ENCODE assay signal across 8 cellular contexts in the genomic region with DNA sequence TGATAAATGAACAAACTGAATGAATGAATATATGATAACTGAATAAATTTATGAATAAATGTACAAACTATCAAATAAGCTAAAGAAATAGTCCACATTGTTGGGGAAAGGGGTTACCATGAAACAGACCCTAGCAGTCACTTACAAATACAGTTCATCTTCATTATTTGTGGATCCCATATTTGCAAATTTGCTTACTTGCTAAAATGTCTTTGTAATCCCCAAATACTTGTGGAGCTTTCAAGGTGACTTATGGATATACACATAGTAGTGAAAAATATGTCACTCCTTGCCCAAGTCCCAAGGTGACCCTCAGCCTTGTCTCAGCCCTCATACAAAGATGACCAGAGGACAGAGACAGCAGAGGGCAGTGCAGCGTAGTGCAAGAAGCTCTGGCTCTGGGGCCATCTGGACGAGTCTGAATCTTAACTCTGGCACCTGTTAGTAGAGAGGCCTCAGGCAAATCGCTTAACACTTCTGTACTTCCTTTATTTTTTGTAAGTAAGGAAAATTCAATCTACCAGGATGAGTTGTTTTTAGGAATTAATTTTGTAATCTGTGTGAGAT. TPM values are rescaled to one million over a fixed set of nuclear protein-coding genes. Genes with fewer than 3 reads are reported as not detected.
DNase-seq lines count a peak whose midpoint lies in the region; ATAC-seq, FAIRE-seq and TF ChIP-seq lines count a peak whose summit lies in the region.

No MANE protein-coding gene starts in this region.

- peaks cover 5% of the 10 kb centered on the region; the same call in 1 of the 2 replicates for H3K23me2 ChIP-seq in H1 (ENCODE audit: low read depth, low read length)

- no peaks in the 10 kb centered on the region for H3K4me1 ChIP-seq in OCI-LY3 (ENCODE audit: low read length)
- H3K4me1 ChIP-seq in H1 (replicated peaks in 1 of 4; ENCODE audit: control insufficient read depth in 3 of 4, insufficient read depth in 4 of 4, low read length in 3 of 4) = peaks cover 0 to 4% (median 0%) of the 10 kb centered on the region in 4 experiments; a peak in 3 of 7 replicates

- H3K14ac ChIP-seq in H1 (ENCODE audit: insufficient read length) = no peak overlapping the region

- no peak overlapping the region for H4K5ac ChIP-seq in H1 (ENCODE audit: insufficient read length, low read depth, low read length)

- no peak overlapping the region for H2BK15ac ChIP-seq in H1 (ENCODE audit: low read length)

- no peaks in the 10 kb centered on the region for H3K79me2 ChIP-seq in OCI-LY3 (ENCODE audit: low read length)
- peaks cover 0 to 28% of the 10 kb centered on the region in 2 experiments; a peak in 2 of 4 replicates for H3K79me2 ChIP-seq in H1 (ENCODE audit: control insufficient read depth in 1 of 2, insufficient read depth in 2 of 2, low read length in 2 of 2)

- H3K4me3 ChIP-seq in OCI-LY3 (ENCODE audit: low read length) = no peak overlapping the region
- no peak overlapping the region for H3K4me3 ChIP-seq in H1 (ENCODE audit: extremely low read depth in 1 of 4, insufficient read depth in 2 of 4, low read depth in 3 of 4, low read length in 4 of 4)

- peak; percentile 73 for DNase-seq in COLO668 (lab: John Stamatoyannopoulos, UW; ENCODE audit: unreplicated experiment)
- peak; percentile 46 for DNase-seq in HK-2 (ENCODE audit: unreplicated experiment)
- DNase-seq in H1 (ENCODE audit: low read depth in 1 of 2, low spot score in 2 of 2) = peak in 1 of 2 experiments; percentile 57
- DNase-seq in middle frontal gyrus (ENCODE audit: extremely low spot score, low spot score) = peak; percentile 69

- WGBS in H1 (ENCODE audit: extremely low coverage in 1 of 2, insufficient coverage in 1 of 2, insufficient read length in 1 of 2, insufficient replicate concordance in 2 of 2, low coverage in 1 of 2, low lambda C conversion rate in 2 of 2, missing lambda C conversion rate in 1 of 2), 2 experiments = 46% methylated on average over 3 of the region's 3 CpGs; no CpG with 5 or more reads in 1 of the 2 experiments

- H3K9me3 ChIP-seq in OCI-LY3 (ENCODE audit: insufficient read depth, low read length) (no peaks in the 10 kb centered on the region), H1 (ENCODE audit: insufficient read depth in 2 of 2, low read depth in 1 of 2, low read length in 1 of 2) (no peaks in the 10 kb centered on the region)

- no peak overlapping the region for H3K18ac ChIP-seq in H1 (ENCODE audit: extremely low read depth, low read length)

- H3K4me2 ChIP-seq in OCI-LY3 (ENCODE audit: low read length) = no peak overlapping the region
- H3K4me2 ChIP-seq in H1 (ENCODE audit: insufficient read depth in 1 of 2, low read depth in 2 of 2, low read length in 2 of 2) = no peak overlapping the region

- H4K20me1 ChIP-seq in OCI-LY3 (ENCODE audit: insufficient read depth, low read length) (no peaks in the 10 kb centered on the region), H1 (replicated peaks in 1 of 2; ENCODE audit: control insufficient read depth in 1 of 2, insufficient read depth in 2 of 2, low read length in 2 of 2) (peaks cover 2 to 3% of the 10 kb centered on the region in 2 experiments)

- H3K36me3 ChIP-seq in OCI-LY3 (replicated peaks; ENCODE audit: low read depth, low read length) = no peaks in the 10 kb centered on the region
- no peaks in the 10 kb centered on the region; a peak in 1 of 8 replicates for H3K36me3 ChIP-seq in H1 (ENCODE audit: control insufficient read depth in 2 of 4, insufficient read depth in 4 of 4, low read length in 3 of 4)

- no peak overlapping the region for H3K56ac ChIP-seq in H1 (replicated peaks; ENCODE audit: insufficient read length, low read depth, low read length)

- TF ChIP-seq POLR2A in H1 (IDR thresholded peaks at IDR 0.05; ENCODE audit: control extremely low read depth in 1 of 2, low read depth in 2 of 2, low read length in 2 of 2) = no peak

- FAIRE-seq in H1 (lab: Jason Lieb, UNC) = peak; percentile 92

- H2BK5ac ChIP-seq in H1 (ENCODE audit: low read depth, low read length) = no peak overlapping the region

- peaks cover 7% of the 10 kb centered on the region; the same call in 1 of the 2 replicates for H3K27me3 ChIP-seq in OCI-LY3 (ENCODE audit: low read depth, low read length)
- no peaks in the 10 kb centered on the region for H3K27me3 ChIP-seq in H1 (replicated peaks in 1 of 4; ENCODE audit: control insufficient read depth in 3 of 4, extremely low read depth in 1 of 4, insufficient read depth in 3 of 4, low read length in 3 of 4)

- no peak overlapping the region for H2BK12ac ChIP-seq in H1 (ENCODE audit: low read depth, low read length)

- POLR2A ChIA-PET in H1 (lab: Charles Lee; ENCODE audit: partially characterized antibody) = interaction anchor here (1.0 to 1.2 kb wide), 2 partner anchors 13 to 36 kb away, joined by 3 read pairs; no protein-coding TSS in a partner anchor

- H3K9ac ChIP-seq in OCI-LY3 (ENCODE audit: low read length) (no peak overlapping the region), H1 (replicated peaks in 1 of 4; ENCODE audit: extremely low read depth in 1 of 4, low read depth in 3 of 4, low read length in 3 of 4) (no peak overlapping the region)

- H2AFZ ChIP-seq in OCI-LY3 (ENCODE audit: low read depth, low read length) (no peak overlapping the region), H1 (ENCODE audit: low read length) (no peak overlapping the region)

- H2BK120ac ChIP-seq in H1 (replicated peaks; ENCODE audit: low read depth, low read length) = no peak overlapping the region

- no peak overlapping the region for H4K91ac ChIP-seq in H1 (replicated peaks; ENCODE audit: insufficient read length, low read length)

- H3K79me1 ChIP-seq in H1 (ENCODE audit: low read depth, low read length) = peaks cover 4% of the 10 kb centered on the region; the same call in 1 of the 2 replicates

- CTCF ChIA-PET in H1 (lab: Charles Lee; ENCODE audit: partially characterized antibody) = interaction anchor here (0.7 to 5.7 kb wide), 30 partner anchors 9 to 282 kb away, joined by 3 to 40 read pairs (median 4); a partner anchor contains a TSS

- ATAC-seq in HG02642 (IDR thresholded peaks at IDR 0.05; ENCODE audit: poor library complexity, unreplicated experiment) (no peak), HG03039 (IDR thresholded peaks at IDR 0.05; ENCODE audit: unreplicated experiment) (no peak), GM18498 (IDR thresholded peaks at IDR 0.05; ENCODE audit: unreplicated experiment) (no peak)

- TF ChIP-seq CTCF in OCI-LY3 (IDR thresholded peaks at IDR 0.05; ENCODE audit: low read depth, low read length) (peak; percentile 50), H1 (IDR thresholded peaks at IDR 0.05; ENCODE audit: control extremely low read depth in 1 of 3, insufficient read depth in 1 of 3, low read depth in 1 of 3, low read length in 3 of 3) (peak; percentile 73 to 84 (median 83))

- H4K8ac ChIP-seq in H1 (ENCODE audit: extremely low read depth, insufficient read depth, low read length) = no peak overlapping the region

- H3K23ac ChIP-seq in H1 (ENCODE audit: insufficient read length) = no peak overlapping the region

- H2BK20ac ChIP-seq in H1 (ENCODE audit: low read length) = no peak overlapping the region

- TF ChIP-seq EP300 in H1 (IDR thresholded peaks at IDR 0.05; ENCODE audit: borderline replicate concordance in 1 of 2, low read depth in 2 of 2, low read length in 2 of 2) = no peak

- no peak overlapping the region for H3K4ac ChIP-seq in H1 (replicated peaks; ENCODE audit: insufficient read length, low read depth, low read length)

- H3K27ac ChIP-seq in OCI-LY3 (ENCODE audit: low read length) (no peak overlapping the region), H1 (ENCODE audit: low read depth, low read length) (no peak overlapping the region)

- no peak overlapping the region for H2AK5ac ChIP-seq in H1 (ENCODE audit: low read depth, low read length)

- peak; percentile 92 to 96 for TF ChIP-seq RAD21 in H1 (IDR thresholded peaks at IDR 0.05 in 1 of 2, conservative IDR thresholded peaks at IDR 0.05 in 1 of 2; ENCODE audit: low read depth in 2 of 2, low read length in 2 of 2)

TF ChIP-seq in H1, 55 proteins besides CTCF, POLR2A, EP300 and RAD21:
- TF ChIP-seq YY1 (IDR thresholded peaks at IDR 0.05; ENCODE audit: low read depth, low read length) (0 out of 2 replicates have a peak, but pooled peaks have one; percentile 20), TCF12 (IDR thresholded peaks at IDR 0.05; ENCODE audit: low read depth, low read length) (0 out of 2 replicates have a peak, but pooled peaks have one; percentile 65), EZH2 (IDR thresholded peaks at IDR 0.05; ENCODE audit: low read depth, low read length, severe bottlenecking) (no peak)

RNA-seq across cellular contexts. Expression of a gene that starts 3.1 kb away (rescaled TPM):
- total RNA-seq in H1 (2021; fragmentation: NEBNext Ultra II Directional; extraction: Animal tissue kit (Norgen Biotek cat#: 25700)) = 30.4 and 31.3 TPM in 2 replicates
- polyA plus RNA-seq in H1 (2011; rRNA removed) = 5.7 and 8.4 TPM in 2 replicates
- 9.7 TPM for polyA plus RNA-seq in H1 (2011; cell fraction: cytosol; rRNA removed)
- polyA plus RNA-seq in H1 (2011; cell fraction: nucleus; rRNA removed) = 3.7 TPM
- polyA plus RNA-seq in H1 (2012, experiment 1 of 2) = 13.5 to 18.3 TPM (median 14.5 TPM) in 4 replicates
- 2.1 TPM for polyA plus RNA-seq in H1 (2012, experiment 2 of 2)
- polyA plus RNA-seq in H1 (2013, experiment 1 of 2) = 12.5 TPM
- 12.2 TPM for polyA plus RNA-seq in H1 (2013, experiment 2 of 2)
- 15.6 and 18.2 TPM in 2 replicates for polyA minus RNA-seq in H1 (2011; rRNA and poly(A)+ RNA removed)
- 10.4 TPM for polyA minus RNA-seq in H1 (2011; cell fraction: cytosol; rRNA and poly(A)+ RNA removed)
- 7.2 TPM for polyA minus RNA-seq in H1 (2011; cell fraction: nucleus; rRNA and poly(A)+ RNA removed)
